Comparison of ENCODE assay signal across 8 cellular contexts in the genomic region with DNA sequence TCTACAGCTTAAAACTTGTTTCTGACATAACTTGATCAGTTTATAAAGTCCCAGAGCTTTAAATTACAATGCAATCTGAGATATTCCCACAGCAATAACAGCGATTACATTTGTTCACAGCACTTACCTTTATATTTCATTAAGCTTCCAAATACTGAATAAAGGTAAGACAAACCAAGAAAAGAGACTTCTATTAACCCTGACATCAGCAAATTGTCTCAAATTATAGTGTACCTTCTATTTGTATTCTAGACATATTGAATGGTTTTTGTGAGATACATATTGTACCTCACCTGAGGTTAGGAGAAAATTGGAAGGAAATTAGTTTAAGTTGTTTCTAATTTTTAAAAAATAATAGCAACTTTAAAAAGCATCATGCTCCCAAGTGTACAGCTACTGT.
"Had no signal": no experiment of that assay in that cellular context is flagged by ENCODE, and none has a peak within 500 bp of the region (broad histone marks: within the 10 kb centered on the region; RNA-seq: fewer than 3 reads in every experiment).

No MANE protein-coding gene starts in this region.

- ATAC-seq: HCT116 had no signal

- H3K9me3 ChIP-seq: HAP-1 had no signal

- H3K27ac ChIP-seq: GM23248, HL-60 had no signal

- H3K4me3 ChIP-seq: GM23248, HAP-1 had no signal

- H2AFZ ChIP-seq: GM23248 had no signal

- H3K9ac ChIP-seq: GM23248 had no signal

- DNase-seq: GM23248, GOT3, H7, HFFc6, KG1 had no signal
